ENCODE assay signal across 8 cellular contexts in genomic region chr9:127244609-127245601, GRCh38. TPM values are rescaled to one million over a fixed set of nuclear protein-coding genes. Genes with fewer than 3 reads are reported as not detected.
A peak's percentile ranks its signal among the peaks of the same experiment; 100 is the strongest.
DNase-seq lines count a peak whose midpoint lies in the region; ATAC-seq and TF ChIP-seq lines count a peak whose summit lies in the region.

No MANE protein-coding gene starts in this region.

- H3K9me3 ChIP-seq in liver (ENCODE audit: control insufficient read depth in 4 of 4, low read length in 3 of 4): no peaks in the 10 kb centered on the region

- peak; percentile 21 to 37 for TF ChIP-seq RAD21 in liver (IDR thresholded peaks at IDR 0.05)

- H3K9ac ChIP-seq in liver (ENCODE audit: low read depth in 1 of 2, low read length in 2 of 2): peak overlapping the region; percentile 52 to 69

- TF ChIP-seq CTCF in C4-2B (conservative IDR thresholded peaks at IDR 0.05): no peak
- TF ChIP-seq CTCF in liver (IDR thresholded peaks at IDR 0.05; ENCODE audit: low read depth, low read length, missing input control): no peak

- no peaks in the 10 kb centered on the region for H3K36me3 ChIP-seq in liver (ENCODE audit: control insufficient read depth in 4 of 4, insufficient read depth in 3 of 4, low read depth in 1 of 4, low read length in 3 of 4)

- peak overlapping the region; percentile 57 to 75 (median 62) for H3K4me3 ChIP-seq in liver (ENCODE audit: low read depth in 1 of 3, low read length in 3 of 3)

- DNase-seq in NCI-H774 (lab: John Stamatoyannopoulos, UW) (peak; percentile 97), dermis microvascular lymphatic vessel endothelial cell (ENCODE audit: low read depth in 2 of 2) (peak; percentile 81 to 95)
- DNase-seq in activated CD4-positive, alpha-beta T cell treated with anti-CD3 and anti-CD28 coated beads, Interleukin-2, amount 50 U/mL, for 4 hours: peak; percentile 93 to 94
- DNase-seq in stimulated activated CD4-positive, alpha-beta T cell treated with anti-CD3 and anti-CD28 coated beads, Interleukin-2, amount 100 ng/mL, for 48 hours: peak; percentile 93 to 94

- H3K27me3 ChIP-seq in liver (ENCODE audit: control insufficient read depth in 4 of 4, insufficient read depth in 4 of 4, low read length in 3 of 4): no peaks in the 10 kb centered on the region

- peaks cover 0 to 22% (median 9%) of the 10 kb centered on the region in 4 donors for H3K4me1 ChIP-seq in liver (ENCODE audit: control insufficient read depth in 4 of 4, insufficient read depth in 4 of 4, low read length in 3 of 4)

- WGBS in liver: 7% methylated on average over 53 of the region's 53 CpGs

- ATAC-seq in GM19395 (IDR thresholded peaks at IDR 0.05; ENCODE audit: unreplicated experiment) (peak; percentile 99), HG03558 (IDR thresholded peaks at IDR 0.05; ENCODE audit: extremely low read depth, unreplicated experiment) (peak; percentile 96)

- peak overlapping the region; percentile 54 for H3K27ac ChIP-seq in C4-2B
- peak overlapping the region; percentile 82 to 84 for H3K27ac ChIP-seq in liver (ENCODE audit: low read depth in 1 of 2, low read length in 2 of 2)

TF ChIP-seq in liver, 16 proteins besides CTCF, POLR2A, EP300 and RAD21:
- no peak for TF ChIP-seq HNF4G (IDR thresholded peaks at IDR 0.05)
- peak; percentile 60 to 70 for TF ChIP-seq RXRA (IDR thresholded peaks at IDR 0.05)
- TF ChIP-seq GABPA (IDR thresholded peaks at IDR 0.05 in 1 of 2, conservative IDR thresholded peaks at IDR 0.05 in 1 of 2): peak in 1 of 2 donors; percentile 28
- TF ChIP-seq EGR1 (IDR thresholded peaks at IDR 0.05; ENCODE audit: low read depth in 2 of 2): no peak
- peak; percentile 49 for TF ChIP-seq YY1 (IDR thresholded peaks at IDR 0.05)
- peak; percentile 71 for TF ChIP-seq REST (IDR thresholded peaks at IDR 0.05)
- peak; percentile 64 for TF ChIP-seq SP1 (IDR thresholded peaks at IDR 0.05)
- peak; percentile 2 to 44 for TF ChIP-seq JUND (IDR thresholded peaks at IDR 0.05)
- no peak for TF ChIP-seq TAF1 (conservative IDR thresholded peaks at IDR 0.05)
- peak; percentile 56 for TF ChIP-seq ZBTB33 (IDR thresholded peaks at IDR 0.05)
- TF ChIP-seq NR2F2 (IDR thresholded peaks at IDR 0.05): peak; percentile 15
- TF ChIP-seq ATF3 (IDR thresholded peaks at IDR 0.05): no peak

RNA-seq across cellular contexts. Expression of gene GARNL3, which starts 19.7 kb away (rescaled TPM):
- total RNA-seq in dermis microvascular lymphatic vessel endothelial cell (2.3 and 3.3 TPM in 2 replicates), liver (1 to 10 TPM in 1 of 2 donors, under 1 TPM in 1; 0.89 to 6.7 TPM)
- polyA plus RNA-seq in liver: 1 to 10 TPM; 1.1 to 5.9 TPM

Comparison
In these comparisons a context has a peak if more than half of its experiments do, and no peak if none do; other contexts are left out.
1. Peak in every context shown above with its lines: DNase-seq, ATAC-seq, H3K4me3 ChIP-seq and H3K27ac ChIP-seq.